Comparison of ENCODE assay signal across 21 cellular contexts in genomic region chr2:177783091-177783490, GRCh38.
"Had no signal": no experiment of that assay in that cellular context is flagged by ENCODE, and none has a peak within 500 bp of the region (broad histone marks: within the 10 kb centered on the region; RNA-seq: fewer than 3 reads in every experiment).

No MANE protein-coding gene starts in this region.

- H3K27me3 Mint-ChIP-seq: activated T-cell treated with anti-CD3 and anti-CD28 coated beads, Interleukin-2, amount 50 U/mL, for 24 hours had no signal

- H3K9ac ChIP-seq: SK-N-SH had no signal

- H3K4me3 Mint-ChIP-seq: activated B cell treated with CpG ODN at 0.5 μM for 24 hours; activated CD8-positive, alpha-beta T cell treated with anti-CD3 and anti-CD28 coated beads, Interleukin-2, amount 10 ng/mL, durations not matched to agents 7 days and 5 days; activated T-cell treated with anti-CD3 and anti-CD28 coated beads, Interleukin-2, amount 50 U/mL, for 24 hours; neural crest cell had no signal

- H3K9me2 ChIP-seq: SK-N-SH had no signal

- H3K27me3 ChIP-seq: ascending aorta, breast epithelium, esophagus muscularis mucosa, gastroesophageal sphincter, hepatocyte, right atrium auricular region had no signal

- H3K79me2 ChIP-seq: hepatocyte had no signal

- H2AFZ ChIP-seq: hepatocyte had no signal

- H3K4me2 ChIP-seq: hepatocyte had no signal

- DNase-seq: activated B cell treated with CpG ODN at 0.5 μM for 24 hours; activated CD4-positive, alpha-beta T cell treated with anti-CD3 and anti-CD28 coated beads for 4 hours; activated CD8-positive, alpha-beta T cell treated with anti-CD3 and anti-CD28 coated beads, Interleukin-2, amount 10 ng/mL, durations not matched to agents 7 days and 5 days; activated effector memory CD4-positive, alpha-beta T cell treated with anti-CD3 and anti-CD28 coated beads, Interleukin-2, amount 50 U/mL, for 16 hours; activated naive CD4-positive, alpha-beta T cell treated with anti-CD3 and anti-CD28 coated beads, Interleukin-2, amount 50 U/mL, for 16 hours; activated T-cell treated with anti-CD3 and anti-CD28 coated beads, Interleukin-2, amount 50 U/mL, for 24 hours; cerebellar nuclear complex; cortex of kidney; SK-N-SH; stimulated activated CD4-positive, alpha-beta T cell treated with anti-CD3 and anti-CD28 coated beads, Interleukin-2, amount 100 ng/mL, for 24 hours; stimulated activated naive CD8-positive, alpha-beta T cell treated with anti-CD3 and anti-CD28 coated beads, Interleukin-15, Interleukin-2, amounts not matched to agents 100 U/mL and 50 U/mL, for 24 hours; trophoblast cell had no signal

- H3K27ac Mint-ChIP-seq: activated B cell treated with CpG ODN at 0.5 μM for 24 hours; activated T-cell treated with anti-CD3 and anti-CD28 coated beads, Interleukin-2, amount 50 U/mL, for 24 hours had no signal

- H3K4me3 ChIP-seq: ascending aorta, breast epithelium, esophagus muscularis mucosa, gastroesophageal sphincter, hepatocyte, lung, right atrium auricular region had no signal

- H3K27ac ChIP-seq: ascending aorta, breast epithelium, esophagus muscularis mucosa, gastroesophageal sphincter, hepatocyte, right atrium auricular region had no signal

- H3K9me3 ChIP-seq: ascending aorta, breast epithelium, esophagus muscularis mucosa, gastroesophageal sphincter, right atrium auricular region, SK-N-SH had no signal

- H3K9me3 Mint-ChIP-seq: activated B cell treated with CpG ODN at 0.5 μM for 24 hours; activated T-cell treated with anti-CD3 and anti-CD28 coated beads, Interleukin-2, amount 50 U/mL, for 24 hours had no signal

- ATAC-seq: gastroesophageal sphincter; left lobe of liver; stimulated activated naive CD8-positive, alpha-beta T cell treated with anti-CD3 and anti-CD28 coated beads, Interleukin-15, Interleukin-2, amounts not matched to agents 100 U/mL and 50 U/mL, for 24 hours had no signal

- H3K36me3 ChIP-seq: ascending aorta, breast epithelium, esophagus muscularis mucosa, gastroesophageal sphincter, right atrium auricular region had no signal

- H3K4me1 ChIP-seq: ascending aorta, breast epithelium, gastroesophageal sphincter had no signal
